In the genomic region with DNA sequence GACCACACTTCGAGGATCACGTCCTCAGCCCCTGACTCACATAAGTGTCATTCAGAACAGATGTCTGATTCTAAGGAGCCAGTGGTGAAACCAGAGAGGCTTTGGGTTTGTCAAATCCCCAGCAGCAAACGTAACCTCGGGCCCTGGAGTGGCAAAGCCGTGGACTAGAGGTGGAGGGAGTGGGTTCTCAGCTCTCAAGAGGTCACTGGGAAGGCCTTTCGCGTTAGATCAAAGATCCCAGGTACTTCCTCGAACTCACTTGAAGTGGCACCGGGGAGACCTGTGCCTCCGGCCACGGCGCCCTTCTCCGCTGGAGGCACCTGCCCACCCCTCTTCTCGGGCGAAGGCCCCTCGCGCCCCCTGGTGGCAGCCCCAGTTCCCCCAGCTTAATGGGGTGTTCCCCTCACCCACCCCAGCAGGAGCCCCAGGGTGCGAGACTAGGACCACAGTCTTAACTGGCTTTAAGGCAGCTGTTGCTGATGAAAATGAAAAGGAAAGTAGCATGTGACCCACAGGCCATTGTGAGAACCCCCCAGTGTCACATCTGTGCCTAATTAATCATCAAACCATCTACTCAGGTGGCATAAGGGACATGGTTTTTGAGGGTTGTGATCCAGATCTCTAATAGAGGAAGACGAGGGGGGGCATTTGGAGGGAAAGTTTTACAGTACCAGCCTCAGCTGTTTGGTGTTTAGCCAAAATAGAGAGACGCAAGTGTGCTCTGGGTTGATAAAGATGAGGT, we compare ENCODE assay signal across 8 cellular contexts. TPM values are rescaled to one million over a fixed set of nuclear protein-coding genes. Genes with fewer than 3 reads are reported as not detected.
A peak's percentile ranks its signal among the peaks of the same experiment; 100 is the strongest.
DNase-seq lines count a peak whose midpoint lies in the region; ATAC-seq and TF ChIP-seq lines count a peak whose summit lies in the region.

No MANE protein-coding gene starts in this region.

- H3K9me3 Mint-ChIP-seq in activated naive CD4-positive, alpha-beta T cell treated with anti-CD3 and anti-CD28 coated beads, Interleukin-2, amount 50 U/mL, for 24 hours = no peaks in the 10 kb centered on the region

- H3K4me1 Mint-ChIP-seq in activated naive CD4-positive, alpha-beta T cell treated with anti-CD3 and anti-CD28 coated beads, Interleukin-2, amount 50 U/mL, for 24 hours = peaks cover 34% of the 10 kb centered on the region

- peaks cover 6% of the 10 kb centered on the region; the same call in 1 of the 2 replicates for H3K4me1 ChIP-seq in HUES64 (ENCODE audit: insufficient read depth, low read length)
- H3K4me1 ChIP-seq in SK-N-SH (ENCODE audit: control insufficient read depth in 1 of 2, insufficient read depth in 2 of 2, low read depth in 1 of 2, low read length in 1 of 2) = peaks cover 0 to 4% of the 10 kb centered on the region in 2 experiments; a peak in 2 of 4 replicates
- peaks cover 0 to 19% (median 11%) of the 10 kb centered on the region in 12 donors for H3K4me1 ChIP-seq in heart left ventricle
- H3K4me1 ChIP-seq in psoas muscle = peaks cover 7% of the 10 kb centered on the region
- no peaks in the 10 kb centered on the region for H3K4me1 ChIP-seq in uterus

- TF ChIP-seq POLR2A in heart left ventricle (IDR thresholded peaks at IDR 0.05) (no peak), uterus (IDR thresholded peaks at IDR 0.05) (no peak)

- peak overlapping the region; percentile 79; the same call in 1 of the 2 replicates for H2AFZ ChIP-seq in SK-N-SH (ENCODE audit: low read depth)

- CTCF ChIA-PET in SK-N-SH (lab: Yijun Ruan, JAX) = interaction anchor here (0.6 to 4.0 kb wide), 19 partner anchors 9 to 521 kb away, joined by 3 to 23 read pairs (median 3); no protein-coding TSS in a partner anchor

- no peaks in the 10 kb centered on the region for H3K36me3 Mint-ChIP-seq in activated naive CD4-positive, alpha-beta T cell treated with anti-CD3 and anti-CD28 coated beads, Interleukin-2, amount 50 U/mL, for 24 hours

- peak overlapping the region; percentile 82 for H3K4me3 Mint-ChIP-seq in activated naive CD4-positive, alpha-beta T cell treated with anti-CD3 and anti-CD28 coated beads, Interleukin-2, amount 50 U/mL, for 24 hours

- POLR2A ChIA-PET in SK-N-SH (lab: Yijun Ruan, JAX) = no interaction called here

- ATAC-seq in GM21423 (IDR thresholded peaks at IDR 0.05; ENCODE audit: unreplicated experiment) (peak; percentile 79), heart left ventricle (peak; percentile 90 to 96 (median 93)), psoas muscle (peak; percentile 92 to 98 (median 96))

- H3K27ac Mint-ChIP-seq in activated naive CD4-positive, alpha-beta T cell treated with anti-CD3 and anti-CD28 coated beads, Interleukin-2, amount 50 U/mL, for 24 hours = no peak overlapping the region

- DNase-seq in DMS153 treated with DMSO at 0.1 percent for 48 hours (lab: John Stamatoyannopoulos, UW; ENCODE audit: unreplicated experiment) = peak; percentile 56
- peak; percentile 75 for DNase-seq in SK-N-SH
- DNase-seq in heart left ventricle = peak; percentile 59 to 87 (median 72)
- peak; percentile 74 to 87 for DNase-seq in psoas muscle
- DNase-seq in uterus = peak; percentile 28 to 40

- H3K9me3 ChIP-seq in HUES64 (ENCODE audit: insufficient read depth, low read depth, low read length) (no peaks in the 10 kb centered on the region), SK-N-SH (no peaks in the 10 kb centered on the region), heart left ventricle (no peaks in the 10 kb centered on the region), psoas muscle (no peaks in the 10 kb centered on the region), uterus (no peaks in the 10 kb centered on the region)

- no peaks in the 10 kb centered on the region for H3F3A ChIP-seq in SK-N-SH (replicated peaks; ENCODE audit: insufficient read depth)

- peaks cover 3% of the 10 kb centered on the region for H3K27me3 Mint-ChIP-seq in activated naive CD4-positive, alpha-beta T cell treated with anti-CD3 and anti-CD28 coated beads, Interleukin-2, amount 50 U/mL, for 24 hours

- H3K9ac ChIP-seq in HUES64 (ENCODE audit: low read depth, low read length) (no peak overlapping the region), SK-N-SH (no peak overlapping the region)

- H3K4me3 ChIP-seq in HUES64 (ENCODE audit: low read length) (peak overlapping the region; percentile 50), SK-N-SH (ENCODE audit: low read depth in 2 of 2, low read length in 1 of 2) (peak overlapping the region in 1 of 2 experiments; percentile 63; a peak in 1 of 4 replicates), heart left ventricle (peak overlapping the region; percentile 6 to 63 (median 53)), psoas muscle (peak overlapping the region; percentile 68), uterus (peak overlapping the region in 1 of 2 donors; percentile 41)

- no peaks in the 10 kb centered on the region for H4K20me1 ChIP-seq in SK-N-SH (ENCODE audit: insufficient read depth)

- H3K9me2 ChIP-seq in SK-N-SH = no peaks in the 10 kb centered on the region

- 11% methylated on average over 20 of the region's 20 CpGs for WGBS in HUES64
- 56% methylated on average over 8 of the region's 20 CpGs for WGBS in SK-N-SH (ENCODE audit: low lambda C conversion rate)
- 8 to 10% (median 9%) methylated on average over 17 to 20 of the region's 20 CpGs for WGBS in heart left ventricle, 4 donors
- 5 to 6% (median 5%) methylated on average over 20 of the region's 20 CpGs for WGBS in psoas muscle, 3 donors

- no peaks in the 10 kb centered on the region for H3K36me3 ChIP-seq in HUES64 (ENCODE audit: insufficient read depth, low read length)
- H3K36me3 ChIP-seq in SK-N-SH (replicated peaks in 1 of 2; ENCODE audit: control insufficient read depth in 1 of 2, insufficient read depth in 2 of 2, low read length in 1 of 2) = no peaks in the 10 kb centered on the region
- no peaks in the 10 kb centered on the region for H3K36me3 ChIP-seq in heart left ventricle
- H3K36me3 ChIP-seq in psoas muscle (ENCODE audit: insufficient read depth in 1 of 2, low read depth in 1 of 2) = no peaks in the 10 kb centered on the region
- no peaks in the 10 kb centered on the region for H3K36me3 ChIP-seq in uterus

- peak overlapping the region; percentile 78 for H3K4me2 ChIP-seq in SK-N-SH

- no peaks in the 10 kb centered on the region for H3K79me2 ChIP-seq in SK-N-SH (ENCODE audit: insufficient read depth)

- H3K27ac ChIP-seq in HUES64 (ENCODE audit: low read depth, low read length) = no peak overlapping the region
- no peak overlapping the region for H3K27ac ChIP-seq in SK-N-SH (ENCODE audit: low read depth in 2 of 2, low read length in 1 of 2)
- H3K27ac ChIP-seq in heart left ventricle = no peak overlapping the region
- no peak overlapping the region for H3K27ac ChIP-seq in psoas muscle
- H3K27ac ChIP-seq in uterus = no peak overlapping the region

- intact Hi-C loops in heart left ventricle (cut with DNase I) (loop anchor here in 7 of 10 donors (2.0 to 10.0 kb wide), 14 partner anchors 100 to 500 kb away; no protein-coding TSS in a partner anchor), psoas muscle (cut with DNase I) (loop anchor here (5.0 to 10.0 kb wide), 4 partner anchors 80 to 270 kb away; no protein-coding TSS in a partner anchor), uterus (cut with DNase I; ENCODE audit: low total_unique reads) (no loop called here)

- peaks cover 32% of the 10 kb centered on the region for H3K27me3 ChIP-seq in HUES64 (ENCODE audit: insufficient read depth, low read length)
- no peaks in the 10 kb centered on the region; the same call in 1 of the 2 replicates for H3K27me3 ChIP-seq in SK-N-SH (ENCODE audit: insufficient read depth)
- H3K27me3 ChIP-seq in heart left ventricle = peaks cover 0 to 43% (median 13%) of the 10 kb centered on the region in 9 donors
- H3K27me3 ChIP-seq in psoas muscle (ENCODE audit: insufficient read depth in 3 of 3, low read length in 2 of 3) = peaks cover 0 to 11% (median 0%) of the 10 kb centered on the region in 3 donors
- peaks cover 0 to 9% of the 10 kb centered on the region in 2 donors for H3K27me3 ChIP-seq in uterus

- TF ChIP-seq RAD21 in SK-N-SH (IDR thresholded peaks at IDR 0.05; ENCODE audit: low read length) = peak; percentile 55

- TF ChIP-seq CTCF in SK-N-SH (IDR thresholded peaks at IDR 0.05) (peak; percentile 67), heart left ventricle (IDR thresholded peaks at IDR 0.05) (peak; percentile 69 to 84 (median 76)), psoas muscle (IDR thresholded peaks at IDR 0.05) (peak; percentile 89), uterus (IDR thresholded peaks at IDR 0.05) (peak; percentile 33 to 45 (median 39))

- TF ChIP-seq EP300 in SK-N-SH (IDR thresholded peaks at IDR 0.05; ENCODE audit: borderline replicate concordance in 1 of 2, low read depth in 1 of 2, low read length in 1 of 2) = no peak

TF ChIP-seq in SK-N-SH, 30 proteins besides CTCF, POLR2A, EP300 and RAD21:
- no peak for TF ChIP-seq PBX3 (IDR thresholded peaks at IDR 0.05)
- no peak for TF ChIP-seq POLR2AphosphoS5 (IDR thresholded peaks at IDR 0.05; ENCODE audit: low read depth, low read length)
- TF ChIP-seq JUND (IDR thresholded peaks at IDR 0.05) = no peak
- TF ChIP-seq ELF1 (IDR thresholded peaks at IDR 0.05) = no peak
- peak; percentile 58 for TF ChIP-seq SMC3 (IDR thresholded peaks at IDR 0.05; ENCODE audit: low read depth, low read length)
- TF ChIP-seq TCF12 (IDR thresholded peaks at IDR 0.05) = no peak

RNA-seq across cellular contexts. Expression of gene ESR2, which starts 0.7 kb away (rescaled TPM):
- polyA plus RNA-seq in HUES64 (2013, experiment 1 of 2) = not detected
- polyA plus RNA-seq in HUES64 (2013, experiment 2 of 2) = not detected
- polyA plus RNA-seq in SK-N-SH (2012; rRNA removed) = 0.03 TPM in 2 replicates
- polyA plus RNA-seq in SK-N-SH (2012; cell fraction: cytosol; rRNA removed) = 0.04 TPM in 2 replicates
- polyA plus RNA-seq in SK-N-SH (2012; cell fraction: nucleus; rRNA removed) = 0.18 and 0.22 TPM in 2 replicates
- 1 to 10 TPM in 3 of 9 donors, under 1 TPM in 6; 0.16 to 1.7 (median 0.67) TPM for total RNA-seq in heart left ventricle
- polyA plus RNA-seq in heart left ventricle = under 1 TPM; 0.15 to 0.40 TPM
- 1 to 10 TPM in 1 of 4 donors, under 1 TPM in 2, not detected in 1; 0.27 to 1.5 (median 0.81) TPM for total RNA-seq in psoas muscle
- polyA plus RNA-seq in psoas muscle = under 1 TPM in 2 of 3 donors, not detected in 1; 0.21 to 0.77 TPM
- 1 to 10 TPM in 3 of 4 donors, under 1 TPM in 1; 0.41 to 8.2 (median 3.9) TPM for total RNA-seq in uterus

Comparison
In these comparisons a context has a peak if more than half of its experiments do, and no peak if none do; other contexts are left out.
1. CTCF ChIP-seq: peak in every context shown above with its lines; median percentile 89 in psoas muscle; 76 in heart left ventricle; 67 in SK-N-SH; 39 in uterus.